In the genomic region with DNA sequence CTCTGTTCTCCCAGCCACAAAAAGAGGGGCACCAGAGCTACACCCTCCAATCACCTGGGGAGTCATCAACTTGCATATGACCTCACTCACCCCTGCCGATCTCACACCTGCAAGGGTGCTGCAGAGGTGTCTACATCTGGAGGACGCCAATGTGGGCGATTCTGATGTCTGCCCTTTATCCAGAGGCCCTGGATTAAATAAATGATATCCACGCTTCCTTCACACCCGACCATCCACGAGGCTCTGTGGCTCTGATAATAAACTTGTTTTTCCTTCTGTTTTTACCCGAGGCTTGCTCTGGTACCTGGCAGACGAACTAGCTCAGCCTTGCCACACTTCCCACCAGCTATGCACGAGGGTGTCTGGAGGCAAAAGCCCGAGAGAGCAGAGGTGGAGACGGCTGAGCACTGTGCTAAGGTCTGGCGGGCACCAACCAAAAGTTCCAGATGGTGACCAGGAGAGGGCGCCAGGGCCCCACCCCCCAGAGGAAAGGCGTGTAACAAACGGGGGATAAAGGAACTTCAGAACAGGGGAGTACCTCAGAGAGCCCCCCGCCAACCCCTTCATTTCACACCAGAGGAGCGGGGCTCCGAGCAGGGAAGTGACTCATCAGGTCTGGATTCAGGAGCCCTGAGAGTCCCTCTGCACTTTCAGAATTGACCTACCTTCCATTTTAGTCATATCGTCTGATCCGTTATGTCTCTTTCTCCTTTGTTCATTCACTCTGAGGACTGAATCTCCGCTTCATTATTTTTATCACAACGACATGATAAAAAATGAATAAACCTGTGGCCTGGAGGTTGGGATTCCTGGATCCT, we compare ENCODE assay signal across 1 cellular context.
TF ChIP-seq lines count a peak whose summit lies in the region.

No MANE protein-coding gene starts in this region.

TF ChIP-seq in K562, 482 proteins besides CTCF, POLR2A, EP300 and RAD21 (continued from another document):
- TF ChIP-seq, protein P1, sequence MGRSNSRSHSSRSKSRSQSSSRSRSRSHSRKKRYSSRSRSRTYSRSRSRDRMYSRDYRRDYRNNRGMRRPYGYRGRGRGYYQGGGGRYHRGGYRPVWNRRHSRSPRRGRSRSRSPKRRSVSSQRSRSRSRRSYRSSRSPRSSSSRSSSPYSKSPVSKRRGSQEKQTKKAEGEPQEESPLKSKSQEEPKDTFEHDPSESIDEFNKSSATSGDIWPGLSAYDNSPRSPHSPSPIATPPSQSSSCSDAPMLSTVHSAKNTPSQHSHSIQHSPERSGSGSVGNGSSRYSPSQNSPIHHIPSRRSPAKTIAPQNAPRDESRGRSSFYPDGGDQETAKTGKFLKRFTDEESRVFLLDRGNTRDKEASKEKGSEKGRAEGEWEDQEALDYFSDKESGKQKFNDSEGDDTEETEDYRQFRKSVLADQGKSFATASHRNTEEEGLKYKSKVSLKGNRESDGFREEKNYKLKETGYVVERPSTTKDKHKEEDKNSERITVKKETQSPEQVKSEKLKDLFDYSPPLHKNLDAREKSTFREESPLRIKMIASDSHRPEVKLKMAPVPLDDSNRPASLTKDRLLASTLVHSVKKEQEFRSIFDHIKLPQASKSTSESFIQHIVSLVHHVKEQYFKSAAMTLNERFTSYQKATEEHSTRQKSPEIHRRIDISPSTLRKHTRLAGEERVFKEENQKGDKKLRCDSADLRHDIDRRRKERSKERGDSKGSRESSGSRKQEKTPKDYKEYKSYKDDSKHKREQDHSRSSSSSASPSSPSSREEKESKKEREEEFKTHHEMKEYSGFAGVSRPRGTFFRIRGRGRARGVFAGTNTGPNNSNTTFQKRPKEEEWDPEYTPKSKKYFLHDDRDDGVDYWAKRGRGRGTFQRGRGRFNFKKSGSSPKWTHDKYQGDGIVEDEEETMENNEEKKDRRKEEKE (IDR thresholded peaks at IDR 0.05; ENCODE audit: borderline replicate concordance in 1 of 2, control insufficient read depth in 1 of 2, low read depth in 2 of 2, low read length in 1 of 2), result no peak
- TF ChIP-seq ZNF212 (CRISPR knock-in tag; IDR thresholded peaks at IDR 0.05) (no peak), FOXK2 (conservative IDR thresholded peaks at IDR 0.05 in 1 of 2, IDR thresholded peaks at IDR 0.05 in 1 of 2; ENCODE audit: low read depth in 2 of 2) (no peak), SMC3 (conservative IDR thresholded peaks at IDR 0.05; ENCODE audit: insufficient read depth, low read depth, low read length) (peak; percentile 75), LEF1 (IDR thresholded peaks at IDR 0.05) (no peak), OTX1 (CRISPR knock-in tag; IDR thresholded peaks at IDR 0.05) (no peak), PRPF4 (IDR thresholded peaks at IDR 0.05; ENCODE audit: insufficient read depth, low read depth, low read length, poor library complexity, severe bottlenecking) (no peak), STAG1 (CRISPR knock-in tag; IDR thresholded peaks at IDR 0.05; ENCODE audit: borderline replicate concordance) (peak; percentile 37; the same call in 1 of the 2 replicates), MYNN (IDR thresholded peaks at IDR 0.05) (no peak), MYNN (CRISPR knock-in tag; IDR thresholded peaks at IDR 0.05) (no peak)
- TF ChIP-seq, protein P2, sequence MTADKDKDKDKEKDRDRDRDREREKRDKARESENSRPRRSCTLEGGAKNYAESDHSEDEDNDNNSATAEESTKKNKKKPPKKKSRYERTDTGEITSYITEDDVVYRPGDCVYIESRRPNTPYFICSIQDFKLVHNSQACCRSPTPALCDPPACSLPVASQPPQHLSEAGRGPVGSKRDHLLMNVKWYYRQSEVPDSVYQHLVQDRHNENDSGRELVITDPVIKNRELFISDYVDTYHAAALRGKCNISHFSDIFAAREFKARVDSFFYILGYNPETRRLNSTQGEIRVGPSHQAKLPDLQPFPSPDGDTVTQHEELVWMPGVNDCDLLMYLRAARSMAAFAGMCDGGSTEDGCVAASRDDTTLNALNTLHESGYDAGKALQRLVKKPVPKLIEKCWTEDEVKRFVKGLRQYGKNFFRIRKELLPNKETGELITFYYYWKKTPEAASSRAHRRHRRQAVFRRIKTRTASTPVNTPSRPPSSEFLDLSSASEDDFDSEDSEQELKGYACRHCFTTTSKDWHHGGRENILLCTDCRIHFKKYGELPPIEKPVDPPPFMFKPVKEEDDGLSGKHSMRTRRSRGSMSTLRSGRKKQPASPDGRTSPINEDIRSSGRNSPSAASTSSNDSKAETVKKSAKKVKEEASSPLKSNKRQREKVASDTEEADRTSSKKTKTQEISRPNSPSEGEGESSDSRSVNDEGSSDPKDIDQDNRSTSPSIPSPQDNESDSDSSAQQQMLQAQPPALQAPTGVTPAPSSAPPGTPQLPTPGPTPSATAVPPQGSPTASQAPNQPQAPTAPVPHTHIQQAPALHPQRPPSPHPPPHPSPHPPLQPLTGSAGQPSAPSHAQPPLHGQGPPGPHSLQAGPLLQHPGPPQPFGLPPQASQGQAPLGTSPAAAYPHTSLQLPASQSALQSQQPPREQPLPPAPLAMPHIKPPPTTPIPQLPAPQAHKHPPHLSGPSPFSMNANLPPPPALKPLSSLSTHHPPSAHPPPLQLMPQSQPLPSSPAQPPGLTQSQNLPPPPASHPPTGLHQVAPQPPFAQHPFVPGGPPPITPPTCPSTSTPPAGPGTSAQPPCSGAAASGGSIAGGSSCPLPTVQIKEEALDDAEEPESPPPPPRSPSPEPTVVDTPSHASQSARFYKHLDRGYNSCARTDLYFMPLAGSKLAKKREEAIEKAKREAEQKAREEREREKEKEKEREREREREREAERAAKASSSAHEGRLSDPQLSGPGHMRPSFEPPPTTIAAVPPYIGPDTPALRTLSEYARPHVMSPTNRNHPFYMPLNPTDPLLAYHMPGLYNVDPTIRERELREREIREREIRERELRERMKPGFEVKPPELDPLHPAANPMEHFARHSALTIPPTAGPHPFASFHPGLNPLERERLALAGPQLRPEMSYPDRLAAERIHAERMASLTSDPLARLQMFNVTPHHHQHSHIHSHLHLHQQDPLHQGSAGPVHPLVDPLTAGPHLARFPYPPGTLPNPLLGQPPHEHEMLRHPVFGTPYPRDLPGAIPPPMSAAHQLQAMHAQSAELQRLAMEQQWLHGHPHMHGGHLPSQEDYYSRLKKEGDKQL (CRISPR knock-in tag; IDR thresholded peaks at IDR 0.05; ENCODE audit: borderline replicate concordance), result no peak
- TF ChIP-seq, protein P3, sequence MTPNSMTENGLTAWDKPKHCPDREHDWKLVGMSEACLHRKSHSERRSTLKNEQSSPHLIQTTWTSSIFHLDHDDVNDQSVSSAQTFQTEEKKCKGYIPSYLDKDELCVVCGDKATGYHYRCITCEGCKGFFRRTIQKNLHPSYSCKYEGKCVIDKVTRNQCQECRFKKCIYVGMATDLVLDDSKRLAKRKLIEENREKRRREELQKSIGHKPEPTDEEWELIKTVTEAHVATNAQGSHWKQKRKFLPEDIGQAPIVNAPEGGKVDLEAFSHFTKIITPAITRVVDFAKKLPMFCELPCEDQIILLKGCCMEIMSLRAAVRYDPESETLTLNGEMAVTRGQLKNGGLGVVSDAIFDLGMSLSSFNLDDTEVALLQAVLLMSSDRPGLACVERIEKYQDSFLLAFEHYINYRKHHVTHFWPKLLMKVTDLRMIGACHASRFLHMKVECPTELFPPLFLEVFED (CRISPR knock-in tag; conservative IDR thresholded peaks at IDR 0.05), result no peak
- TF ChIP-seq, protein P4, sequence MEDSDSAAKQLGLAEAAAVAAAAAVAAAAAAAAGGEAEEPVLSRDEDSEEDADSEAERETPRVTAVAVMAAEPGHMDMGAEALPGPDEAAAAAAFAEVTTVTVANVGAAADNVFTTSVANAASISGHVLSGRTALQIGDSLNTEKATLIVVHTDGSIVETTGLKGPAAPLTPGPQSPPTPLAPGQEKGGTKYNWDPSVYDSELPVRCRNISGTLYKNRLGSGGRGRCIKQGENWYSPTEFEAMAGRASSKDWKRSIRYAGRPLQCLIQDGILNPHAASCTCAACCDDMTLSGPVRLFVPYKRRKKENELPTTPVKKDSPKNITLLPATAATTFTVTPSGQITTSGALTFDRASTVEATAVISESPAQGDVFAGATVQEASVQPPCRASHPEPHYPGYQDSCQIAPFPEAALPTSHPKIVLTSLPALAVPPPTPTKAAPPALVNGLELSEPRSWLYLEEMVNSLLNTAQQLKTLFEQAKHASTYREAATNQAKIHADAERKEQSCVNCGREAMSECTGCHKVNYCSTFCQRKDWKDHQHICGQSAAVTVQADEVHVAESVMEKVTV (CRISPR knock-in tag; IDR thresholded peaks at IDR 0.05), result peak; percentile 61; the same call in 1 of the 2 replicates
TF ChIP-seq in K562: peak in this region for 3.
